In the genomic region with DNA sequence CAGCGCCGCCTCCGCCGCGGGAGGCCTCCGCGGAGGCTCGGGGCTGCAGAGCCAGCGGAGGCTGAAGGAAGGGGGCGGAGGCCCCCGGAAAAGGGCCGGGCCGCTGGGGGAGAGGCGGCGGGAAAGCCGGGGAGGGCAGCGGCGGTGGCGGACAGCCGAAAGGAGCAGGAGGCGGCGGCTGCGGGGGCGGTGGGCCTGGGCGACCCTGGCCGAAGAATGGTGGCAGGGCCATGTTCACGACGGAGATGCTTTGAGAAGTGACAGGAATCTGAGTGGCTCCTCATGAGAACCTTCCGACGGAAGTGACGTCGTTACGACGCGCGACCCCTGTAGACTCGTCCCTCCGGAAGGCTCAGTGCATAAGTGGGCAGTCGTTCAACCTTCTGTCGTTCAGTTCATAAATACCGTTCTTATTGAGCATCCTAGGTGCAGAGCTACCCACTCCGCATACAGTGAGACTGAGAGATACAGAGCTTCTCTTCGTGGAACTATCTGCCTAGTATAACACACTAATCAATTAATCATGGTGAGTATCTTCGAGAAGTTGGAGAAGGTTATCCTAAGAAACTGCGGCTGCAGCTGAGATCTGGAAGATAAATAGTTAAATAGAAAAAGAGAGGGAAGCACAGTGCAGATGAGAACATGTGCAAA, we compare ENCODE assay signal across 8 cellular contexts. TPM values are rescaled to one million over a fixed set of nuclear protein-coding genes. Genes with fewer than 3 reads are reported as not detected.
A peak's percentile ranks its signal among the peaks of the same experiment; 100 is the strongest.
DNase-seq lines count a peak whose midpoint lies in the region; ATAC-seq, FAIRE-seq and TF ChIP-seq lines count a peak whose summit lies in the region.

A gene with protein sequence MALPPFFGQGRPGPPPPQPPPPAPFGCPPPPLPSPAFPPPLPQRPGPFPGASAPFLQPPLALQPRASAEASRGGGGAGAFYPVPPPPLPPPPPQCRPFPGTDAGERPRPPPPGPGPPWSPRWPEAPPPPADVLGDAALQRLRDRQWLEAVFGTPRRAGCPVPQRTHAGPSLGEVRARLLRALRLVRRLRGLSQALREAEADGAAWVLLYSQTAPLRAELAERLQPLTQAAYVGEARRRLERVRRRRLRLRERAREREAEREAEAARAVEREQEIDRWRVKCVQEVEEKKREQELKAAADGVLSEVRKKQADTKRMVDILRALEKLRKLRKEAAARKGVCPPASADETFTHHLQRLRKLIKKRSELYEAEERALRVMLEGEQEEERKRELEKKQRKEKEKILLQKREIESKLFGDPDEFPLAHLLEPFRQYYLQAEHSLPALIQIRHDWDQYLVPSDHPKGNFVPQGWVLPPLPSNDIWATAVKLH (minus strand): TSS at position 259 of the 651 bp plus-strand sequence. CDS start 27 bp downstream, at position 232.

- H3K27me3 ChIP-seq in endodermal cell (ENCODE audit: control insufficient read depth, insufficient read depth, low read length, poor library complexity, severe bottlenecking) = no peaks in the 10 kb centered on the region

- peaks cover 27% of the 10 kb centered on the region for H3K9me3 ChIP-seq in endodermal cell (ENCODE audit: control insufficient read depth, low read length)

- CTCF ChIA-PET in activated CD8-positive, alpha-beta memory T cell treated with anti-CD3 and anti-CD28 coated beads, Interleukin-2, amount 10 ng/mL, durations not matched to agents 7 days and 5 days (lab: Charles Lee) = interaction anchor here (0.6 to 1.5 kb wide), 3 partner anchors 26 to 164 kb away, joined by 3 to 5 read pairs (median 3); no protein-coding TSS in a partner anchor

- H3K4me1 ChIP-seq in endodermal cell (ENCODE audit: control insufficient read depth, insufficient read depth, low read length) = no peaks in the 10 kb centered on the region

- peak; percentile 64 for DNase-seq in CMK (ENCODE audit: low read depth)
- DNase-seq in GM20000 (ENCODE audit: low spot score) = peak; percentile 99
- DNase-seq in HTR-8/SVneo (ENCODE audit: insufficient read length, low spot score) = peak; percentile 98
- DNase-seq in NOMO-1 treated with dmso at 0.1 percent for 144 hours (lab: John Stamatoyannopoulos, UW; ENCODE audit: unreplicated experiment) = peak; percentile 83
- DNase-seq in activated CD8-positive, alpha-beta memory T cell treated with anti-CD3 and anti-CD28 coated beads, Interleukin-2, amount 10 ng/mL, durations not matched to agents 7 days and 5 days = peak; percentile 92
- peak; percentile 91 for DNase-seq in endodermal cell
- no peak for DNase-seq in mesenteric fat pad (ENCODE audit: low spot score)
- DNase-seq in stimulated activated CD8-positive, alpha-beta memory T cell treated with anti-CD3 and anti-CD28 coated beads, Interleukin-15, amount 100 ng/mL, for 24 hours (ENCODE audit: low read depth) = peak; percentile 55

- peak within 1 kb of the TSS; percentile 70 for H3K27ac ChIP-seq in endodermal cell (ENCODE audit: low read depth, low read length)

- H3K36me3 ChIP-seq in endodermal cell (ENCODE audit: control insufficient read depth, insufficient read depth, low read length) = peaks cover 16% of the 10 kb centered on the region

- H3K4me3 Mint-ChIP-seq in activated CD8-positive, alpha-beta memory T cell treated with anti-CD3 and anti-CD28 coated beads, Interleukin-2, amount 10 ng/mL, durations not matched to agents 7 days and 5 days = peak within 1 kb of the TSS; percentile 87
- H3K4me3 Mint-ChIP-seq in endodermal cell = peak within 1 kb of the TSS; percentile 68

- H3K36me3 Mint-ChIP-seq in activated CD8-positive, alpha-beta memory T cell treated with anti-CD3 and anti-CD28 coated beads, Interleukin-2, amount 10 ng/mL, durations not matched to agents 7 days and 5 days = peaks cover 18% of the 10 kb centered on the region
- peaks cover 26% of the 10 kb centered on the region for H3K36me3 Mint-ChIP-seq in endodermal cell (ENCODE audit: low read depth)

- peak; percentile 96 for ATAC-seq in activated CD8-positive, alpha-beta memory T cell treated with anti-CD3 and anti-CD28 coated beads, Interleukin-2, amount 10 ng/mL, durations not matched to agents 7 days and 5 days

- 2 to 4% methylated on average over 34 to 45 of the region's 45 CpGs for WGBS in endodermal cell (ENCODE audit: insufficient coverage in 1 of 2, insufficient read length in 1 of 2), 2 experiments

- no peaks in the 10 kb centered on the region for H3K27me3 Mint-ChIP-seq in activated CD8-positive, alpha-beta memory T cell treated with anti-CD3 and anti-CD28 coated beads, Interleukin-2, amount 10 ng/mL, durations not matched to agents 7 days and 5 days
- H3K27me3 Mint-ChIP-seq in endodermal cell (ENCODE audit: insufficient read depth) = no peaks in the 10 kb centered on the region

- H3K27ac Mint-ChIP-seq in activated CD8-positive, alpha-beta memory T cell treated with anti-CD3 and anti-CD28 coated beads, Interleukin-2, amount 10 ng/mL, durations not matched to agents 7 days and 5 days = peak within 1 kb of the TSS; percentile 89
- H3K27ac Mint-ChIP-seq in endodermal cell = peak within 1 kb of the TSS; percentile 89

- H3K9me3 Mint-ChIP-seq in activated CD8-positive, alpha-beta memory T cell treated with anti-CD3 and anti-CD28 coated beads, Interleukin-2, amount 10 ng/mL, durations not matched to agents 7 days and 5 days (ENCODE audit: low read depth) = peaks cover 3% of the 10 kb centered on the region
- peaks cover 37% of the 10 kb centered on the region for H3K9me3 Mint-ChIP-seq in endodermal cell

- FAIRE-seq in HTR-8/SVneo (lab: Jason Lieb, UNC) = peak; percentile 26

- peaks cover 27% of the 10 kb centered on the region for H3K4me1 Mint-ChIP-seq in activated CD8-positive, alpha-beta memory T cell treated with anti-CD3 and anti-CD28 coated beads, Interleukin-2, amount 10 ng/mL, durations not matched to agents 7 days and 5 days
- peaks cover 6% of the 10 kb centered on the region for H3K4me1 Mint-ChIP-seq in endodermal cell

- TF ChIP-seq CTCF in GM20000 (IDR thresholded peaks at IDR 0.05; ENCODE audit: extremely low read depth, missing control alignments) (no peak), endodermal cell (conservative IDR thresholded peaks at IDR 0.05) (no peak)

- H3K4me3 ChIP-seq in endodermal cell (ENCODE audit: low read length) = peak within 1 kb of the TSS; percentile 97

- peak within 1 kb of the TSS; percentile 74 for H3K9ac ChIP-seq in endodermal cell (ENCODE audit: extremely low read depth, low read length, poor library complexity, severe bottlenecking)

RNA-seq across cellular contexts. Expression of the gene that starts here (rescaled TPM):
- total RNA-seq in activated CD8-positive, alpha-beta memory T cell treated with anti-CD3 and anti-CD28 coated beads, Interleukin-2, amount 10 ng/mL, durations not matched to agents 7 days and 5 days = 10 to 100 TPM; 40.0 to 40.2 TPM
- total RNA-seq in endodermal cell = 10 to 100 TPM; 25.4 to 33.1 TPM
- 25.7 TPM for polyA plus RNA-seq in endodermal cell (2013, experiment 1 of 2)
- 20.7 TPM for polyA plus RNA-seq in endodermal cell (2013, experiment 2 of 2)
- total RNA-seq in mesenteric fat pad = 22.9 TPM
